ENCODE assay signal across 16 cellular contexts in genomic region chr21:37548521-37548981, GRCh38.
"Had no signal": no experiment of that assay in that cellular context is flagged by ENCODE, and none has a peak within 500 bp of the region (broad histone marks: within the 10 kb centered on the region; RNA-seq: fewer than 3 reads in every experiment).

No MANE protein-coding gene starts in this region.

- H3K27me3 ChIP-seq: colonic mucosa, thyroid gland had no signal

- H3K9me3 ChIP-seq: colonic mucosa, gastroesophageal sphincter, thyroid gland had no signal

- H3K36me3 ChIP-seq: colonic mucosa, gastroesophageal sphincter, thyroid gland had no signal

- H3K4me3 ChIP-seq: colonic mucosa, gastroesophageal sphincter, lung, thyroid gland had no signal

- H3K9me3 Mint-ChIP-seq: activated CD4-positive, alpha-beta memory T cell treated with anti-CD3 and anti-CD28 coated beads, Interleukin-2, amount 10 ng/mL, durations not matched to agents 7 days and 5 days; activated naive CD4-positive, alpha-beta T cell treated with anti-CD3 and anti-CD28 coated beads for 36 hours; stimulated activated effector memory CD8-positive, alpha-beta T cell treated with anti-CD3 and anti-CD28 coated beads, Interleukin-12 subunit alpha, Interleukin-12 subunit beta, amount 100 ng/mL, for 72 hours; T-helper 2 cell treated with Interferon-gamma antibody and Interleukin-4, amounts not matched to agents 5 μg/mL and 100 μg/mL, for 36 hours had no signal

- H3K36me3 Mint-ChIP-seq: stimulated activated effector memory CD8-positive, alpha-beta T cell treated with anti-CD3 and anti-CD28 coated beads, Interleukin-12 subunit alpha, Interleukin-12 subunit beta, amount 100 ng/mL, for 72 hours had no signal

- H3K4me3 Mint-ChIP-seq: activated CD4-positive, alpha-beta memory T cell treated with anti-CD3 and anti-CD28 coated beads, Interleukin-2, amount 10 ng/mL, durations not matched to agents 7 days and 5 days; activated naive CD4-positive, alpha-beta T cell treated with anti-CD3 and anti-CD28 coated beads for 36 hours; stimulated activated effector memory CD8-positive, alpha-beta T cell treated with anti-CD3 and anti-CD28 coated beads, Interleukin-12 subunit alpha, Interleukin-12 subunit beta, amount 100 ng/mL, for 72 hours; T-helper 2 cell treated with Interferon-gamma antibody and Interleukin-4, amounts not matched to agents 5 μg/mL and 100 μg/mL, for 36 hours had no signal

- H3K27ac ChIP-seq: colonic mucosa, gastroesophageal sphincter, thyroid gland, VCaP had no signal

- ATAC-seq: gastroesophageal sphincter; left cardiac atrium; naive thymus-derived CD8-positive, alpha-beta T cell; right cardiac atrium; stimulated activated effector memory CD8-positive, alpha-beta T cell treated with anti-CD3 and anti-CD28 coated beads, Interleukin-12 subunit alpha, Interleukin-12 subunit beta, amount 100 ng/mL, for 72 hours had no signal

- DNase-seq: activated CD4-positive, alpha-beta memory T cell treated with anti-CD3 and anti-CD28 coated beads, Interleukin-2, amount 10 ng/mL, durations not matched to agents 7 days and 5 days; activated naive CD4-positive, alpha-beta T cell treated with anti-CD3 and anti-CD28 coated beads for 36 hours; caudate nucleus; colonic mucosa; effector CD4-positive, alpha-beta T cell; hypothalamus; left cardiac atrium; naive thymus-derived CD8-positive, alpha-beta T cell; right cardiac atrium; SW 1271; thyroid gland had no signal

- H3K27ac Mint-ChIP-seq: activated CD4-positive, alpha-beta memory T cell treated with anti-CD3 and anti-CD28 coated beads, Interleukin-2, amount 10 ng/mL, durations not matched to agents 7 days and 5 days; activated naive CD4-positive, alpha-beta T cell treated with anti-CD3 and anti-CD28 coated beads for 36 hours; stimulated activated effector memory CD8-positive, alpha-beta T cell treated with anti-CD3 and anti-CD28 coated beads, Interleukin-12 subunit alpha, Interleukin-12 subunit beta, amount 100 ng/mL, for 72 hours; T-helper 2 cell treated with Interferon-gamma antibody and Interleukin-4, amounts not matched to agents 5 μg/mL and 100 μg/mL, for 36 hours had no signal

- H3K4me1 ChIP-seq: colonic mucosa had no signal
